9 cellular contexts compared by ENCODE assay signal in genomic region chr17:42520540-42520951, GRCh38. TPM values are rescaled to one million over a fixed set of nuclear protein-coding genes. Genes with fewer than 3 reads are reported as not detected.
A peak's percentile ranks its signal among the peaks of the same experiment; 100 is the strongest.
DNase-seq lines count a peak whose midpoint lies in the region; ATAC-seq and TF ChIP-seq lines count a peak whose summit lies in the region.
"Had no signal": no experiment of that assay in that cellular context is flagged by ENCODE, and none has a peak within 500 bp of the region (broad histone marks: within the 10 kb centered on the region; RNA-seq: fewer than 3 reads in every experiment).

No MANE protein-coding gene starts in this region.

- no peaks in the 10 kb centered on the region for H3K9me3 ChIP-seq in adrenal gland (replicated peaks in 1 of 3)

- TF ChIP-seq POLR2A in adrenal gland (IDR thresholded peaks at IDR 0.05), result peak in 1 of 2 donors; percentile 25

- no peak for ATAC-seq in GM18511 (IDR thresholded peaks at IDR 0.05; ENCODE audit: unreplicated experiment)

- H3K9me3 Mint-ChIP-seq in type B pancreatic cell, result no peaks in the 10 kb centered on the region
- H3K9me3 Mint-ChIP-seq: naive B cell had no signal

- peak overlapping the region; percentile 49 for H3K4me3 Mint-ChIP-seq in type B pancreatic cell

- H3K4me1 ChIP-seq in adrenal gland (replicated peaks in 1 of 2), result peaks cover 68 to 87% of the 10 kb centered on the region in 2 donors

- DNase-seq in activated naive CD4-positive, alpha-beta T cell treated with Interleukin-2 at 50 U/mL for 16 hours, result peak; percentile 13
- no peak for DNase-seq in activated naive CD4-positive, alpha-beta T cell treated with anti-CD3 and anti-CD28 coated beads, Interleukin-2, amount 50 U/mL, for 16 hours
- peak in 1 of 7 donors; percentile 27 for DNase-seq in adrenal gland
- no peak for DNase-seq in type B pancreatic cell (ENCODE audit: extremely low spot score, unreplicated experiment)
- DNase-seq in HK-2 (ENCODE audit: unreplicated experiment), result no peak
- DNase-seq in nucleus accumbens (lab: John Stamatoyannopoulos, UW), result no peak
- DNase-seq: naive B cell had no signal

- H3K36me3 ChIP-seq in adrenal gland (replicated peaks in 1 of 2), result peaks cover 0 to 23% of the 10 kb centered on the region in 2 donors

- peaks cover 11% of the 10 kb centered on the region for H3K36me3 Mint-ChIP-seq in type B pancreatic cell

- WGBS in adrenal gland, 4 donors, result 31 to 42% (median 35%) methylated on average over 7 to 9 of the region's 9 CpGs

- H3K4me1 Mint-ChIP-seq in type B pancreatic cell (ENCODE audit: unreplicated experiment), result peaks cover 52% of the 10 kb centered on the region

- H3K27me3 Mint-ChIP-seq in type B pancreatic cell, result no peaks in the 10 kb centered on the region
- H3K27me3 Mint-ChIP-seq: naive B cell had no signal

- intact Hi-C loops in adrenal gland (cut with DNase I), result loop anchor here (5.0 to 10.0 kb wide), 2 partner anchors 98 to 206 kb away; partner anchors contain the start of gene CAVIN1 (in 1 of the 2)

- H3K27ac Mint-ChIP-seq in type B pancreatic cell, result peak overlapping the region; percentile 84
- H3K27ac Mint-ChIP-seq: naive B cell had no signal

- no peaks in the 10 kb centered on the region for H3K27me3 ChIP-seq in adrenal gland
- no peaks in the 10 kb centered on the region for H3K27me3 ChIP-seq in layer of hippocampus (ENCODE audit: control insufficient read depth, insufficient read depth, low read length)

- H3K4me3 ChIP-seq in adrenal gland, result no peak overlapping the region

- peak in 1 of 6 experiments; percentile 16 for TF ChIP-seq CTCF in adrenal gland (IDR thresholded peaks at IDR 0.05)
- TF ChIP-seq CTCF in type B pancreatic cell (conservative IDR thresholded peaks at IDR 0.05), result peak; percentile 57

- H3K27ac ChIP-seq in adrenal gland (peak overlapping the region; percentile 94 to 99 (median 95)), layer of hippocampus (ENCODE audit: low read depth, low read length) (peak overlapping the region; percentile 96)

RNA-seq across cellular contexts. Expression of gene NAGLU, which starts 15.5 kb away (rescaled TPM):
- total RNA-seq in adrenal gland (100 to 1,000 TPM in 1 of 8 donors, 10 to 100 TPM in 7; 44.9 to 115 (median 66.1) TPM), type B pancreatic cell (ENCODE audit: low replicate concordance) (24.0 and 26.5 TPM in 2 replicates)
- polyA plus RNA-seq in adrenal gland, result 10 to 100 TPM; 12.4 to 47.4 (median 39.5) TPM

RNA-seq across cellular contexts. Expression of gene HSD17B1, which starts 32.2 kb away (rescaled TPM):
- total RNA-seq in adrenal gland, result 1 to 10 TPM in 7 of 8 donors, under 1 TPM in 1; 0.60 to 3.0 (median 2.1) TPM
- 1 to 10 TPM in 2 of 3 donors, under 1 TPM in 1; 0.22 to 7.6 (median 3.6) TPM for polyA plus RNA-seq in adrenal gland
- 2.2 and 2.7 TPM in 2 replicates for total RNA-seq in type B pancreatic cell (ENCODE audit: low replicate concordance)

RNA-seq across cellular contexts. Expression of gene COASY, which starts 41.4 kb away (rescaled TPM):
- total RNA-seq in adrenal gland (100 to 1,000 TPM in 4 of 8 donors, 10 to 100 TPM in 4; 55.9 to 148 (median 91.8) TPM), type B pancreatic cell (ENCODE audit: low replicate concordance) (78.0 and 80.8 TPM in 2 replicates)
- 100 to 1,000 TPM in 2 of 3 donors, 10 to 100 TPM in 1; 65.5 to 192 (median 130) TPM for polyA plus RNA-seq in adrenal gland

RNA-seq across cellular contexts. Expression of gene MLX, which starts 46.4 kb away (rescaled TPM):
- total RNA-seq in adrenal gland (10 to 100 TPM; 34.2 to 58.8 (median 47.1) TPM), type B pancreatic cell (ENCODE audit: low replicate concordance) (31.3 and 32.3 TPM in 2 replicates)
- 10 to 100 TPM; 46.0 to 95.0 (median 52.6) TPM for polyA plus RNA-seq in adrenal gland

RNA-seq across cellular contexts. Expression of gene PSMC3IP, which starts 57.0 kb away (rescaled TPM):
- total RNA-seq in adrenal gland (1 to 10 TPM in 7 of 8 donors, not detected in 1; 1.2 to 2.3 (median 1.8) TPM), type B pancreatic cell (ENCODE audit: low replicate concordance) (10.6 and 22.6 TPM in 2 replicates)
- polyA plus RNA-seq in adrenal gland, result 1 to 10 TPM; 3.1 to 3.9 (median 3.5) TPM
